ENCODE assay signal across 30 cellular contexts in genomic region chr1:2354511-2355407, GRCh38. TPM values are rescaled to one million over a fixed set of nuclear protein-coding genes. Genes with fewer than 3 reads are reported as not detected.
DNase-seq lines count a peak whose midpoint lies in the region; ATAC-seq, FAIRE-seq and TF ChIP-seq lines count a peak whose summit lies in the region.
"Had no signal": no experiment of that assay in that cellular context is flagged by ENCODE, and none has a peak within 500 bp of the region (broad histone marks: within the 10 kb centered on the region; RNA-seq: fewer than 3 reads in every experiment).

No MANE protein-coding gene starts in this region.

- no peak overlapping the region for H3K27ac ChIP-seq in BLaER1 treated with 17β-estradiol and CSF1 and Interleukin-3, amounts not matched to agents 10 nM and 100 nM
- H3K27ac ChIP-seq in kidney (ENCODE audit: low read depth in 2 of 2, low read length in 2 of 2) (no peak overlapping the region), sigmoid colon (peak overlapping the region in 2 of 4 donors; percentile 42 to 63), foreskin keratinocyte (no peak overlapping the region)
- H3K27ac ChIP-seq: cardiac muscle cell, HL-60, tibial nerve had no signal

- no peak for ATAC-seq in foreskin keratinocyte
- ATAC-seq: GM23338, heart left ventricle, T-cell had no signal

- no peaks in the 10 kb centered on the region for H3K9me3 ChIP-seq in BLaER1 treated with 17β-estradiol and CSF1 and Interleukin-3, amounts not matched to agents 10 nM and 100 nM (replicated peaks in 1 of 11)
- H3K9me3 ChIP-seq in adipocyte (ENCODE audit: control insufficient read depth, low read length) (no peaks in the 10 kb centered on the region), kidney (ENCODE audit: control insufficient read depth in 1 of 2, low read length in 2 of 2) (no peaks in the 10 kb centered on the region), sigmoid colon (no peaks in the 10 kb centered on the region)
- H3K9me3 ChIP-seq: ascending aorta, heart left ventricle, tibial nerve had no signal

- peak; percentile 8 for DNase-seq in adipocyte (ENCODE audit: low read depth)
- peak; percentile 61 for DNase-seq in kidney
- DNase-seq in sigmoid colon = peak; percentile 43
- no peak for DNase-seq in glomerular visceral epithelial cell (ENCODE audit: extremely low spot score)
- no peak for DNase-seq in activated CD4-positive, alpha-beta T cell treated with anti-CD3 and anti-CD28 coated beads for 4 hours
- DNase-seq in foreskin keratinocyte = no peak
- DNase-seq: activated CD4-positive, alpha-beta T cell treated with anti-CD3 and anti-CD28 coated beads, Interleukin-2, amount 10 ng/mL, durations not matched to agents 24 days and 14 days; activated effector memory CD4-positive, alpha-beta T cell treated with anti-CD3 and anti-CD28 coated beads, Interleukin-2, amount 50 U/mL, for 16 hours; activated T-cell treated with anti-CD3 and anti-CD28 coated beads, Interleukin-2, amount 50 U/mL, for 24 hours; Calu3; CD4-positive, CD25-positive, alpha-beta regulatory T cell; cortex of kidney; DMS79 treated with DMSO at 0.1 percent for 48 hours; effector memory CD4-positive, alpha-beta T cell; GF-D8; kidney glomerular epithelial cell; mammary epithelial cell; MM.1S; NCI-H1930; NCI-H2171 treated with DMSO at 0.1 percent for 48 hours; NCI-H510A; stimulated activated CD4-positive, alpha-beta T cell treated with anti-CD3 and anti-CD28 coated beads, Interleukin-4, amount 100 ng/mL, for 24 hours; T-cell had no signal

- no peak for FAIRE-seq in kidney (lab: Jason Lieb, UNC)

- H3K36me3 ChIP-seq in BLaER1 treated with 17β-estradiol and CSF1 and Interleukin-3, amounts not matched to agents 10 nM and 100 nM = no peaks in the 10 kb centered on the region
- H3K36me3 ChIP-seq in adipocyte (ENCODE audit: control insufficient read depth, insufficient read depth, low read length, severe bottlenecking) (no peaks in the 10 kb centered on the region), kidney (ENCODE audit: control insufficient read depth in 1 of 2, insufficient read depth in 2 of 2, low read length in 2 of 2) (no peaks in the 10 kb centered on the region), sigmoid colon (no peaks in the 10 kb centered on the region)
- H3K36me3 ChIP-seq: ascending aorta, cardiac muscle cell, heart left ventricle had no signal

- intact Hi-C loops in kidney (cut with DNase I) (no loop called here), sigmoid colon (cut with DNase I) (no loop called here)

- H4K20me1 ChIP-seq in BLaER1 treated with 17β-estradiol and CSF1 and Interleukin-3, amounts not matched to agents 10 nM and 100 nM = peaks cover 0 to 47% (median 0%) of the 10 kb centered on the region in 11 experiments; a peak in 6 of 22 replicates

- no peak for TF ChIP-seq EP300 in sigmoid colon (IDR thresholded peaks at IDR 0.05)

- TF ChIP-seq CTCF in kidney (IDR thresholded peaks at IDR 0.05; ENCODE audit: borderline replicate concordance, extremely low read depth, insufficient read depth) = no peak
- no peak for TF ChIP-seq CTCF in sigmoid colon (IDR thresholded peaks at IDR 0.05)
- no peak for TF ChIP-seq CTCF in foreskin keratinocyte (conservative IDR thresholded peaks at IDR 0.05)

- 87 to 93% methylated on average over 40 of the region's 40 CpGs for WGBS in sigmoid colon, 2 donors

- no peak overlapping the region for H3K4me3 ChIP-seq in BLaER1 treated with 17β-estradiol and CSF1 and Interleukin-3, amounts not matched to agents 10 nM and 100 nM
- H3K4me3 ChIP-seq in adipocyte (ENCODE audit: low read length) (no peak overlapping the region), kidney (ENCODE audit: low read length in 2 of 2) (no peak overlapping the region), sigmoid colon (peak overlapping the region in 1 of 4 donors; percentile 3)
- H3K4me3 ChIP-seq: cardiac muscle cell, GM23338, heart left ventricle, tibial nerve had no signal

- H3K4me1 ChIP-seq in BLaER1 treated with 17β-estradiol and CSF1 and Interleukin-3, amounts not matched to agents 10 nM and 100 nM = peaks cover 20 to 33% (median 30%) of the 10 kb centered on the region in 10 experiments
- H3K4me1 ChIP-seq in adipocyte (ENCODE audit: control insufficient read depth, insufficient read depth, low read length) = peaks cover 6% of the 10 kb centered on the region
- no peaks in the 10 kb centered on the region for H3K4me1 ChIP-seq in kidney (ENCODE audit: control insufficient read depth in 1 of 2, insufficient read depth in 1 of 2, low read depth in 1 of 2, low read length in 2 of 2)
- H3K4me1 ChIP-seq in sigmoid colon = peaks cover 0 to 23% (median 15%) of the 10 kb centered on the region in 4 donors
- no peaks in the 10 kb centered on the region for H3K4me1 ChIP-seq in foreskin keratinocyte
- H3K4me1 ChIP-seq: tibial nerve had no signal

- no peak for TF ChIP-seq POLR2A in sigmoid colon (IDR thresholded peaks at IDR 0.05)

- H3K27me3 ChIP-seq in BLaER1 treated with 17β-estradiol and CSF1 and Interleukin-3, amounts not matched to agents 10 nM and 100 nM = peaks cover 0 to 11% (median 0%) of the 10 kb centered on the region in 11 experiments; a peak in 6 of 22 replicates
- H3K27me3 ChIP-seq in adipocyte (replicated peaks; ENCODE audit: control insufficient read depth, insufficient read depth, low read length) (no peaks in the 10 kb centered on the region), sigmoid colon (no peaks in the 10 kb centered on the region), foreskin keratinocyte (peaks cover 26% of the 10 kb centered on the region)
- H3K27me3 ChIP-seq: ascending aorta, cardiac muscle cell, heart left ventricle, tibial nerve had no signal

- H3K9ac ChIP-seq in BLaER1 treated with 17β-estradiol and CSF1 and Interleukin-3, amounts not matched to agents 10 nM and 100 nM = no peak overlapping the region
- no peak overlapping the region for H3K9ac ChIP-seq in adipocyte (ENCODE audit: low read length)
- no peak overlapping the region for H3K9ac ChIP-seq in kidney (ENCODE audit: low read length in 2 of 2)

- peak overlapping the region in 7 of 11 experiments; percentile 7 to 72 (median 25); a peak in 13 of 22 replicates for H3K4me2 ChIP-seq in BLaER1 treated with 17β-estradiol and CSF1 and Interleukin-3, amounts not matched to agents 10 nM and 100 nM
- H3K4me2 ChIP-seq: GM23338 had no signal

RNA-seq across cellular contexts. Expression of gene MORN1, which starts 36.6 kb away (rescaled TPM):
- total RNA-seq in kidney = 24.7 TPM
- polyA plus RNA-seq in kidney (ENCODE audit: insufficient read depth, low read depth, low replicate concordance) = 9.0 TPM
- 1 to 10 TPM; 6.2 to 9.1 (median 6.7) TPM for total RNA-seq in sigmoid colon
- 1 to 10 TPM; 2.4 to 9.1 (median 2.5) TPM for polyA plus RNA-seq in sigmoid colon
- total RNA-seq in foreskin keratinocyte = 5.3 and 5.9 TPM in 2 replicates
- polyA plus RNA-seq in foreskin keratinocyte = 2.1 and 2.2 TPM in 2 replicates

RNA-seq across cellular contexts. Expression of gene RER1, which starts 36.9 kb away (rescaled TPM):
- 162 TPM for total RNA-seq in kidney
- polyA plus RNA-seq in kidney (ENCODE audit: insufficient read depth, low read depth, low replicate concordance) = 158 TPM
- total RNA-seq in sigmoid colon = 10 to 100 TPM; 49.0 to 56.2 (median 50.7) TPM
- 100 to 1,000 TPM in 1 of 3 donors, 10 to 100 TPM in 2; 40.8 to 113 (median 52.2) TPM for polyA plus RNA-seq in sigmoid colon
- total RNA-seq in foreskin keratinocyte = 140 and 161 TPM in 2 replicates
- polyA plus RNA-seq in foreskin keratinocyte = 205 and 223 TPM in 2 replicates

RNA-seq across cellular contexts. Expression of gene PEX10, which starts 57.6 kb away (rescaled TPM):
- total RNA-seq in kidney = 25.6 TPM
- 26.8 TPM for polyA plus RNA-seq in kidney (ENCODE audit: insufficient read depth, low read depth, low replicate concordance)
- total RNA-seq in sigmoid colon = 10 to 100 TPM; 12.8 to 17.0 (median 15.0) TPM
- polyA plus RNA-seq in sigmoid colon = 10 to 100 TPM in 2 of 3 donors, 1 to 10 TPM in 1; 9.9 to 21.9 (median 12.6) TPM
- total RNA-seq in foreskin keratinocyte = 28.5 and 31.1 TPM in 2 replicates
- polyA plus RNA-seq in foreskin keratinocyte = 27.1 and 27.7 TPM in 2 replicates

Comparison
In these comparisons a context has a peak if more than half of its experiments do, and no peak if none do; other contexts are left out.
1. DNase-seq: peak in adipocyte (single experiment), kidney (single experiment) and sigmoid colon (single experiment); none in glomerular visceral epithelial cell (single experiment), activated CD4-positive, alpha-beta T cell treated with anti-CD3 and anti-CD28 coated beads for 4 hours (0 of 2) and foreskin keratinocyte (0 of 2).